1 cellular context compared by ENCODE assay signal in the genomic region with DNA sequence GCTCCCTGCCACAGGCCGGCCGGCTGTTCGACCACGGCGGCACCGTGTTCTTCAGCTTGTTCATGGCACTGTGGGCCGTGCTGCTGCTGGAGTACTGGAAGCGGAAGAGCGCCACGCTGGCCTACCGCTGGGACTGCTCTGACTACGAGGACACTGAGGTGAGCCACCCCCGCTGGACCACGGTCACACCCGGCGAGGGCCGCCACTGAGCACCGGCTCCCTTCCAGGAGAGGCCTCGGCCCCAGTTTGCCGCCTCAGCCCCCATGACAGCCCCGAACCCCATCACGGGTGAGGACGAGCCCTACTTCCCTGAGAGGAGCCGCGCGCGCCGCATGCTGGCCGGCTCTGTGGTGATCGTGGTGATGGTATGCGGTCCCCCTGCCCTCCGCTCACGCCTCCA.
TF ChIP-seq lines count a peak whose summit lies in the region.

No MANE protein-coding gene starts in this region.

TF ChIP-seq in HepG2, 621 proteins besides CTCF, POLR2A, EP300 and RAD21:
- TF ChIP-seq CHCHD3 (CRISPR knock-in tag; IDR thresholded peaks at IDR 0.05): 0 out of 2 replicates have a peak, but pooled peaks have one; percentile 39
- TF ChIP-seq GTF2F1 (IDR thresholded peaks at IDR 0.05; ENCODE audit: low read length): no peak
- no peak for TF ChIP-seq ZNF256 (CRISPR knock-in tag; conservative IDR thresholded peaks at IDR 0.05)
- peak; percentile 59; the same call in 1 of the 2 replicates for TF ChIP-seq ZBTB38 (CRISPR knock-in tag; IDR thresholded peaks at IDR 0.05)
- TF ChIP-seq, protein P1, sequence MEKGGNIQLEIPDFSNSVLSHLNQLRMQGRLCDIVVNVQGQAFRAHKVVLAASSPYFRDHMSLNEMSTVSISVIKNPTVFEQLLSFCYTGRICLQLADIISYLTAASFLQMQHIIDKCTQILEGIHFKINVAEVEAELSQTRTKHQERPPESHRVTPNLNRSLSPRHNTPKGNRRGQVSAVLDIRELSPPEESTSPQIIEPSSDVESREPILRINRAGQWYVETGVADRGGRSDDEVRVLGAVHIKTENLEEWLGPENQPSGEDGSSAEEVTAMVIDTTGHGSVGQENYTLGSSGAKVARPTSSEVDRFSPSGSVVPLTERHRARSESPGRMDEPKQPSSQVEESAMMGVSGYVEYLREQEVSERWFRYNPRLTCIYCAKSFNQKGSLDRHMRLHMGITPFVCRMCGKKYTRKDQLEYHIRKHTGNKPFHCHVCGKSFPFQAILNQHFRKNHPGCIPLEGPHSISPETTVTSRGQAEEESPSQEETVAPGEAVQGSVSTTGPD (CRISPR knock-in tag; IDR thresholded peaks at IDR 0.05): no peak
- TF ChIP-seq RBFOX2 (IDR thresholded peaks at IDR 0.05; ENCODE audit: low read depth, low read length): no peak
- TF ChIP-seq POLR2G (IDR thresholded peaks at IDR 0.05; ENCODE audit: low read depth, low read length): no peak
- no peak for TF ChIP-seq SIX4 (CRISPR knock-in tag; IDR thresholded peaks at IDR 0.05)
- no peak for TF ChIP-seq NR2C2 (CRISPR knock-in tag; IDR thresholded peaks at IDR 0.05; ENCODE audit: borderline replicate concordance)
- TF ChIP-seq PTBP1 (IDR thresholded peaks at IDR 0.05; ENCODE audit: low read depth, low read length, poor library complexity, severe bottlenecking): no peak
- no peak for TF ChIP-seq ZNF143 (CRISPR knock-in tag; IDR thresholded peaks at IDR 0.05)
- TF ChIP-seq, protein P2, sequence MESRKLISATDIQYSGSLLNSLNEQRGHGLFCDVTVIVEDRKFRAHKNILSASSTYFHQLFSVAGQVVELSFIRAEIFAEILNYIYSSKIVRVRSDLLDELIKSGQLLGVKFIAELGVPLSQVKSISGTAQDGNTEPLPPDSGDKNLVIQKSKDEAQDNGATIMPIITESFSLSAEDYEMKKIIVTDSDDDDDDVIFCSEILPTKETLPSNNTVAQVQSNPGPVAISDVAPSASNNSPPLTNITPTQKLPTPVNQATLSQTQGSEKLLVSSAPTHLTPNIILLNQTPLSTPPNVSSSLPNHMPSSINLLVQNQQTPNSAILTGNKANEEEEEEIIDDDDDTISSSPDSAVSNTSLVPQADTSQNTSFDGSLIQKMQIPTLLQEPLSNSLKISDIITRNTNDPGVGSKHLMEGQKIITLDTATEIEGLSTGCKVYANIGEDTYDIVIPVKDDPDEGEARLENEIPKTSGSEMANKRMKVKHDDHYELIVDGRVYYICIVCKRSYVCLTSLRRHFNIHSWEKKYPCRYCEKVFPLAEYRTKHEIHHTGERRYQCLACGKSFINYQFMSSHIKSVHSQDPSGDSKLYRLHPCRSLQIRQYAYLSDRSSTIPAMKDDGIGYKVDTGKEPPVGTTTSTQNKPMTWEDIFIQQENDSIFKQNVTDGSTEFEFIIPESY (CRISPR knock-in tag; IDR thresholded peaks at IDR 0.05): peak; percentile 75
- no peak for TF ChIP-seq CBFB (CRISPR knock-in tag; IDR thresholded peaks at IDR 0.05)
- TF ChIP-seq TCF7L2 (IDR thresholded peaks at IDR 0.05; ENCODE audit: low read depth, low read length): no peak
- TF ChIP-seq, protein P3, sequence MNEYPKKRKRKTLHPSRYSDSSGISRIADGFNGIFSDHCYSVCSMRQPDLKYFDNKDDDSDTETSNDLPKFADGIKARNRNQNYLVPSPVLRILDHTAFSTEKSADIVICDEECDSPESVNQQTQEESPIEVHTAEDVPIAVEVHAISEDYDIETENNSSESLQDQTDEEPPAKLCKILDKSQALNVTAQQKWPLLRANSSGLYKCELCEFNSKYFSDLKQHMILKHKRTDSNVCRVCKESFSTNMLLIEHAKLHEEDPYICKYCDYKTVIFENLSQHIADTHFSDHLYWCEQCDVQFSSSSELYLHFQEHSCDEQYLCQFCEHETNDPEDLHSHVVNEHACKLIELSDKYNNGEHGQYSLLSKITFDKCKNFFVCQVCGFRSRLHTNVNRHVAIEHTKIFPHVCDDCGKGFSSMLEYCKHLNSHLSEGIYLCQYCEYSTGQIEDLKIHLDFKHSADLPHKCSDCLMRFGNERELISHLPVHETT (CRISPR knock-in tag; conservative IDR thresholded peaks at IDR 0.05): no peak
- TF ChIP-seq EZH2 (conservative IDR thresholded peaks at IDR 0.05; ENCODE audit: low read depth, low read length): no peak
- TF ChIP-seq ZNF383 (CRISPR knock-in tag; IDR thresholded peaks at IDR 0.05; ENCODE audit: borderline replicate concordance): no peak
- TF ChIP-seq, protein P4, sequence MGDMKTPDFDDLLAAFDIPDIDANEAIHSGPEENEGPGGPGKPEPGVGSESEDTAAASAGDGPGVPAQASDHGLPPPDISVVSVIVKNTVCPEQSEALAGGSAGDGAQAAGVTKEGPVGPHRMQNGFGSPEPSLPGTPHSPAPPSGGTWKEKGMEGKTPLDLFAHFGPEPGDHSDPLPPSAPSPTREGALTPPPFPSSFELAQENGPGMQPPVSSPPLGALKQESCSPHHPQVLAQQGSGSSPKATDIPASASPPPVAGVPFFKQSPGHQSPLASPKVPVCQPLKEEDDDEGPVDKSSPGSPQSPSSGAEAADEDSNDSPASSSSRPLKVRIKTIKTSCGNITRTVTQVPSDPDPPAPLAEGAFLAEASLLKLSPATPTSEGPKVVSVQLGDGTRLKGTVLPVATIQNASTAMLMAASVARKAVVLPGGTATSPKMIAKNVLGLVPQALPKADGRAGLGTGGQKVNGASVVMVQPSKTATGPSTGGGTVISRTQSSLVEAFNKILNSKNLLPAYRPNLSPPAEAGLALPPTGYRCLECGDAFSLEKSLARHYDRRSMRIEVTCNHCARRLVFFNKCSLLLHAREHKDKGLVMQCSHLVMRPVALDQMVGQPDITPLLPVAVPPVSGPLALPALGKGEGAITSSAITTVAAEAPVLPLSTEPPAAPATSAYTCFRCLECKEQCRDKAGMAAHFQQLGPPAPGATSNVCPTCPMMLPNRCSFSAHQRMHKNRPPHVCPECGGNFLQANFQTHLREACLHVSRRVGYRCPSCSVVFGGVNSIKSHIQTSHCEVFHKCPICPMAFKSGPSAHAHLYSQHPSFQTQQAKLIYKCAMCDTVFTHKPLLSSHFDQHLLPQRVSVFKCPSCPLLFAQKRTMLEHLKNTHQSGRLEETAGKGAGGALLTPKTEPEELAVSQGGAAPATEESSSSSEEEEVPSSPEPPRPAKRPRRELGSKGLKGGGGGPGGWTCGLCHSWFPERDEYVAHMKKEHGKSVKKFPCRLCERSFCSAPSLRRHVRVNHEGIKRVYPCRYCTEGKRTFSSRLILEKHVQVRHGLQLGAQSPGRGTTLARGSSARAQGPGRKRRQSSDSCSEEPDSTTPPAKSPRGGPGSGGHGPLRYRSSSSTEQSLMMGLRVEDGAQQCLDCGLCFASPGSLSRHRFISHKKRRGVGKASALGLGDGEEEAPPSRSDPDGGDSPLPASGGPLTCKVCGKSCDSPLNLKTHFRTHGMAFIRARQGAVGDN (CRISPR knock-in tag; IDR thresholded peaks at IDR 0.05): peak; percentile 28; the same call in 1 of the 2 replicates
- peak; percentile 28; the same call in 1 of the 2 replicates for TF ChIP-seq STAG1 (CRISPR knock-in tag; IDR thresholded peaks at IDR 0.05)
- no peak for TF ChIP-seq ZNF451 (CRISPR knock-in tag; IDR thresholded peaks at IDR 0.05)
- no peak for TF ChIP-seq ZBTB7B (CRISPR knock-in tag; IDR thresholded peaks at IDR 0.05)
- TF ChIP-seq, protein P5, sequence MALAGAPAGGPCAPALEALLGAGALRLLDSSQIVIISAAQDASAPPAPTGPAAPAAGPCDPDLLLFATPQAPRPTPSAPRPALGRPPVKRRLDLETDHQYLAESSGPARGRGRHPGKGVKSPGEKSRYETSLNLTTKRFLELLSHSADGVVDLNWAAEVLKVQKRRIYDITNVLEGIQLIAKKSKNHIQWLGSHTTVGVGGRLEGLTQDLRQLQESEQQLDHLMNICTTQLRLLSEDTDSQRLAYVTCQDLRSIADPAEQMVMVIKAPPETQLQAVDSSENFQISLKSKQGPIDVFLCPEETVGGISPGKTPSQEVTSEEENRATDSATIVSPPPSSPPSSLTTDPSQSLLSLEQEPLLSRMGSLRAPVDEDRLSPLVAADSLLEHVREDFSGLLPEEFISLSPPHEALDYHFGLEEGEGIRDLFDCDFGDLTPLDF (CRISPR knock-in tag; IDR thresholded peaks at IDR 0.05): no peak
- TF ChIP-seq, protein P6, sequence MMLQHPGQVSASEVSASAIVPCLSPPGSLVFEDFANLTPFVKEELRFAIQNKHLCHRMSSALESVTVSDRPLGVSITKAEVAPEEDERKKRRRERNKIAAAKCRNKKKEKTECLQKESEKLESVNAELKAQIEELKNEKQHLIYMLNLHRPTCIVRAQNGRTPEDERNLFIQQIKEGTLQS (CRISPR knock-in tag; IDR thresholded peaks at IDR 0.05): no peak
